21 cellular contexts compared by ENCODE assay signal in the genomic region with DNA sequence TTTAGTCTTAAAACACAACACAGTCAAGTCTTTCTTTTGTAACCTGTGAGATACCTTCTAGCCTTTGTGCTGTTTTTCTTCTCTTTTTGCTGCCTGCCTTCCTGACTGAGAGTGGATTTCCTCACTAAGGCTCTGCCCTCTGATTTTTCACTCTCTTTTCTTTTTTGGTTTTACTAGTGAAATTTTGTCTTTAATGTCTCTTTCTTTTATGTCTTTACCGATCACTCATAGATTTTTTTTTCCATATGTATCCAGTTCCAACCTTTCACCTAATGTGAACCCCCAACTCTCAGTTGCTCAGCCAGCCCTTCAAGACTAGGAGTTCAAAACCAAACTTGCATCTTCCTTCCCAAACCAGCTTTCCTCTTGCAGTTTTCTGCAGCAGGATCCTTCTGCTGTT. TPM values are rescaled to one million over a fixed set of nuclear protein-coding genes. Genes with fewer than 3 reads are reported as not detected.
DNase-seq lines count a peak whose midpoint lies in the region; ATAC-seq and TF ChIP-seq lines count a peak whose summit lies in the region.
"Had no signal": no experiment of that assay in that cellular context is flagged by ENCODE, and none has a peak within 500 bp of the region (broad histone marks: within the 10 kb centered on the region; RNA-seq: fewer than 3 reads in every experiment).

No MANE protein-coding gene starts in this region.

- intact Hi-C loops in activated CD8-positive, alpha-beta T cell treated with anti-CD3 and anti-CD28 coated beads for 36 hours (cut with micrococcal nuclease), result no loop called here
- intact Hi-C loops in gastrocnemius medialis (cut with DNase I; ENCODE audit: low total_unique reads), result no loop called here

- TF ChIP-seq POLR2A in gastrocnemius medialis (IDR thresholded peaks at IDR 0.05), result no peak

- TF ChIP-seq CTCF in HEK293 (tag by site-specific recombination; IDR thresholded peaks at IDR 0.05) (no peak), gastrocnemius medialis (IDR thresholded peaks at IDR 0.05 in 4 of 5, conservative IDR thresholded peaks at IDR 0.05 in 1 of 5) (no peak)
- TF ChIP-seq CTCF in activated CD8-positive, alpha-beta T cell treated with anti-CD3 and anti-CD28 coated beads for 36 hours (IDR thresholded peaks at IDR 0.05), result no peak

- no peaks in the 10 kb centered on the region; the same call in 1 of the 2 replicates for H3K4me1 ChIP-seq in HEK293 (ENCODE audit: control insufficient read depth, insufficient read depth, low read length)
- peaks cover 0 to 9% of the 10 kb centered on the region in 2 donors for H3K4me1 ChIP-seq in gastrocnemius medialis

- POLR2A ChIA-PET in HEK293 (lab: Yijun Ruan, JAX), result no interaction called here
- POLR2A ChIA-PET in activated CD8-positive, alpha-beta T cell treated with anti-CD3 and anti-CD28 coated beads for 36 hours (lab: Charles Lee), result interaction anchor here (1.1 kb wide), 1 partner anchor 15 kb away, joined by 3 read pairs; no protein-coding TSS in a partner anchor

- peaks cover 0 to 3% of the 10 kb centered on the region in 2 experiments; a peak in 1 of 3 replicates for H3K36me3 ChIP-seq in HEK293 (ENCODE audit: control insufficient read depth in 2 of 2, insufficient read depth in 1 of 2, low read length in 2 of 2)
- H3K36me3 ChIP-seq in gastrocnemius medialis, result peaks cover 0 to 17% of the 10 kb centered on the region in 2 donors

- no peaks in the 10 kb centered on the region for H3K9me3 Mint-ChIP-seq in activated naive CD4-positive, alpha-beta T cell treated with anti-CD3 and anti-CD28 coated beads, Interleukin-2, amount 50 U/mL, for 24 hours
- H3K9me3 Mint-ChIP-seq in activated CD8-positive, alpha-beta T cell treated with anti-CD3 and anti-CD28 coated beads for 36 hours, result no peaks in the 10 kb centered on the region
- H3K9me3 Mint-ChIP-seq in natural killer cell treated with Interleukin-12 subunit alpha and Interleukin-12 subunit beta and Interleukin-15 and Interleukin-18, amount 100 ng/mL, for 72 hours, result no peaks in the 10 kb centered on the region
- H3K9me3 Mint-ChIP-seq: HFFc6, memory B cell, WTC11 had no signal

- H3K36me3 Mint-ChIP-seq in activated naive CD4-positive, alpha-beta T cell treated with anti-CD3 and anti-CD28 coated beads, Interleukin-2, amount 50 U/mL, for 24 hours, result peaks cover 17% of the 10 kb centered on the region
- H3K36me3 Mint-ChIP-seq in activated CD8-positive, alpha-beta T cell treated with anti-CD3 and anti-CD28 coated beads for 36 hours (ENCODE audit: low read depth), result peaks cover 47% of the 10 kb centered on the region
- peaks cover 36% of the 10 kb centered on the region for H3K36me3 Mint-ChIP-seq in natural killer cell treated with Interleukin-12 subunit alpha and Interleukin-12 subunit beta and Interleukin-15 and Interleukin-18, amount 100 ng/mL, for 72 hours
- H3K36me3 Mint-ChIP-seq: WTC11 had no signal

- H3K9me3 ChIP-seq in HEK293 (ENCODE audit: control insufficient read depth, insufficient read depth, low read depth, low read length) (no peaks in the 10 kb centered on the region), gastrocnemius medialis (no peaks in the 10 kb centered on the region)
- H3K9me3 ChIP-seq: BLaER1, SK-N-SH had no signal

- no peak overlapping the region for H3K4me3 ChIP-seq in HEK293 (ENCODE audit: low read depth, low read length)
- no peak overlapping the region for H3K4me3 ChIP-seq in gastrocnemius medialis
- H3K4me3 ChIP-seq: BLaER1, skin epidermis had no signal

- no peak for DNase-seq in activated naive CD4-positive, alpha-beta T cell treated with anti-CD3 and anti-CD28 coated beads, Interleukin-2, amount 50 U/mL, for 16 hours
- no peak for DNase-seq in activated CD8-positive, alpha-beta T cell treated with anti-CD3 and anti-CD28 coated beads for 36 hours
- DNase-seq in natural killer cell treated with Interleukin-12 subunit alpha and Interleukin-12 subunit beta and Interleukin-15 and Interleukin-18, amount 100 ng/mL, for 72 hours (ENCODE audit: low spot score), result no peak
- DNase-seq in iPS-NIHi11 (ENCODE audit: low spot score) (no peak), gastrocnemius medialis (no peak), Kasumi-1 (lab: John Stamatoyannopoulos, UW) (no peak)
- DNase-seq: HFFc6; NCI-H2081; NCI-H226; NCI-H748 treated with DMSO at 0.1 percent for 48 hours; SK-N-SH; stimulated activated CD4-positive, alpha-beta T cell treated with anti-CD3 and anti-CD28 coated beads, Interleukin-1b, Interleukin-23, amount 100 ng/mL, for 48 hours; substantia nigra; T1000 had no signal

- in situ Hi-C loops in gastrocnemius medialis (cut with MboI; ENCODE audit: low sequenced_read_pairs in 4 of 4), result no loop called here

- peak overlapping the region; percentile 4 for H3K27ac Mint-ChIP-seq in activated naive CD4-positive, alpha-beta T cell treated with anti-CD3 and anti-CD28 coated beads, Interleukin-2, amount 50 U/mL, for 24 hours
- H3K27ac Mint-ChIP-seq in activated CD8-positive, alpha-beta T cell treated with anti-CD3 and anti-CD28 coated beads for 36 hours, result peak overlapping the region; percentile 18
- H3K27ac Mint-ChIP-seq in natural killer cell treated with Interleukin-12 subunit alpha and Interleukin-12 subunit beta and Interleukin-15 and Interleukin-18, amount 100 ng/mL, for 72 hours, result peak overlapping the region; percentile 13 to 40
- H3K27ac Mint-ChIP-seq: HFFc6, memory B cell, WTC11 had no signal

- CTCF ChIA-PET in HEK293 (lab: Yijun Ruan, JAX), result interaction anchor here (0.6 to 3.1 kb wide), 7 partner anchors 11 to 424 kb away, joined by 3 to 35 read pairs (median 5); no protein-coding TSS in a partner anchor
- CTCF ChIA-PET in activated CD8-positive, alpha-beta T cell treated with anti-CD3 and anti-CD28 coated beads for 36 hours (lab: Charles Lee), result no interaction called here

- ATAC-seq in activated CD8-positive, alpha-beta T cell treated with anti-CD3 and anti-CD28 coated beads for 36 hours, result no peak
- ATAC-seq in natural killer cell treated with Interleukin-12 subunit alpha and Interleukin-12 subunit beta and Interleukin-15 and Interleukin-18, amount 100 ng/mL, for 72 hours, result no peak
- no peak for ATAC-seq in gastrocnemius medialis
- ATAC-seq: WTC11 had no signal

- H3K4me1 Mint-ChIP-seq in activated naive CD4-positive, alpha-beta T cell treated with anti-CD3 and anti-CD28 coated beads, Interleukin-2, amount 50 U/mL, for 24 hours, result peaks cover 56% of the 10 kb centered on the region
- H3K4me1 Mint-ChIP-seq in activated CD8-positive, alpha-beta T cell treated with anti-CD3 and anti-CD28 coated beads for 36 hours (ENCODE audit: low read depth), result peaks cover 47% of the 10 kb centered on the region
- H3K4me1 Mint-ChIP-seq in natural killer cell treated with Interleukin-12 subunit alpha and Interleukin-12 subunit beta and Interleukin-15 and Interleukin-18, amount 100 ng/mL, for 72 hours (ENCODE audit: low read depth in 2 of 2), result peaks cover 19 to 46% of the 10 kb centered on the region in 2 donors

- H3K27ac ChIP-seq in HEK293 (ENCODE audit: extremely low read depth, low read depth, low read length), result no peak overlapping the region
- H3K27ac ChIP-seq in gastrocnemius medialis, result no peak overlapping the region
- H3K27ac ChIP-seq: BLaER1, epithelial cell of prostate had no signal

- H3K27me3 Mint-ChIP-seq in activated naive CD4-positive, alpha-beta T cell treated with anti-CD3 and anti-CD28 coated beads, Interleukin-2, amount 50 U/mL, for 24 hours, result no peaks in the 10 kb centered on the region
- no peaks in the 10 kb centered on the region for H3K27me3 Mint-ChIP-seq in activated CD8-positive, alpha-beta T cell treated with anti-CD3 and anti-CD28 coated beads for 36 hours
- H3K27me3 Mint-ChIP-seq in natural killer cell treated with Interleukin-12 subunit alpha and Interleukin-12 subunit beta and Interleukin-15 and Interleukin-18, amount 100 ng/mL, for 72 hours, result no peaks in the 10 kb centered on the region
- H3K27me3 Mint-ChIP-seq: memory B cell had no signal

- H3K27me3 ChIP-seq in gastrocnemius medialis, result no peaks in the 10 kb centered on the region
- H3K27me3 ChIP-seq: BLaER1 had no signal

- H3K4me3 Mint-ChIP-seq in activated naive CD4-positive, alpha-beta T cell treated with anti-CD3 and anti-CD28 coated beads, Interleukin-2, amount 50 U/mL, for 24 hours, result no peak overlapping the region
- H3K4me3 Mint-ChIP-seq in activated CD8-positive, alpha-beta T cell treated with anti-CD3 and anti-CD28 coated beads for 36 hours, result no peak overlapping the region
- H3K4me3 Mint-ChIP-seq in natural killer cell treated with Interleukin-12 subunit alpha and Interleukin-12 subunit beta and Interleukin-15 and Interleukin-18, amount 100 ng/mL, for 72 hours, result peak overlapping the region; percentile 5
- H3K4me3 Mint-ChIP-seq: HFFc6, memory B cell, WTC11 had no signal

TF ChIP-seq in HEK293, 187 proteins besides CTCF, POLR2A, EP300 and RAD21:
- TF ChIP-seq PRDM1 (tag by site-specific recombination; IDR thresholded peaks at IDR 0.05) (peak; percentile 98), ZNF501 (tag by site-specific recombination; IDR thresholded peaks at IDR 0.05) (no peak)
TF ChIP-seq in HEK293: peak in this region for 1.

RNA-seq across cellular contexts. Expression of a gene that starts 6.5 kb away (rescaled TPM):
- total RNA-seq in activated CD8-positive, alpha-beta T cell treated with anti-CD3 and anti-CD28 coated beads for 36 hours, result 10 to 100 TPM; 87.3 to 89.3 TPM
- 100 to 1,000 TPM in 1 of 2 donors, 10 to 100 TPM in 1; 88.2 to 119 TPM for total RNA-seq in natural killer cell treated with Interleukin-12 subunit alpha and Interleukin-12 subunit beta and Interleukin-15 and Interleukin-18, amount 100 ng/mL, for 72 hours
- 10 to 100 TPM; 11.1 to 20.7 (median 12.5) TPM for total RNA-seq in gastrocnemius medialis

Comparison
In these comparisons a context has a peak if more than half of its experiments do, and no peak if none do; other contexts are left out.
1. RNA of a gene that starts 6.5 kb away (total RNA-seq): 88.2 to 119 TPM in natural killer cell treated with Interleukin-12 subunit alpha and Interleukin-12 subunit beta and Interleukin-15 and Interleukin-18, amount 100 ng/mL, for 72 hours and 87.3 to 89.3 TPM in activated CD8-positive, alpha-beta T cell treated with anti-CD3 and anti-CD28 coated beads for 36 hours; 11.1 to 20.7 TPM in gastrocnemius medialis; every median in the first group is over 4 times any median in the second.
2. Peak in every context shown above with its lines, with median percentiles within 50 percentile points of each other: H3K27ac Mint-ChIP-seq.